26 cellular contexts compared by ENCODE assay signal in genomic region chr6:162294030-162294429, GRCh38.
"Had no signal": no experiment of that assay in that cellular context is flagged by ENCODE, and none has a peak within 500 bp of the region (broad histone marks: within the 10 kb centered on the region; RNA-seq: fewer than 3 reads in every experiment).

No MANE protein-coding gene starts in this region.

- H3K4me3 ChIP-seq: ascending aorta, breast epithelium, cardiac muscle cell, coronary artery, dorsolateral prefrontal cortex had no signal

- DNase-seq: activated CD4-positive, alpha-beta memory T cell treated with anti-CD3 and anti-CD28 coated beads for 36 hours; activated CD4-positive, alpha-beta T cell treated with anti-CD3 and anti-CD28 coated beads for 36 hours; activated CD4-positive, alpha-beta T cell treated with anti-CD3 and anti-CD28 coated beads, Interleukin-2, amount 10 ng/mL, durations not matched to agents 24 days and 14 days; activated CD4-positive, CD25-positive, alpha-beta regulatory T cell; activated CD4-positive, CD25-positive, alpha-beta regulatory T cell treated with anti-CD3 and anti-CD28 coated beads, Interleukin-2, amount 50 U/mL, for 72 hours; activated CD8-positive, alpha-beta memory T cell treated with anti-CD3 and anti-CD28 coated beads, Interleukin-2, amount 50 U/mL, for 48 hours; activated gamma-delta T cell; activated naive CD4-positive, alpha-beta T cell; activated naive CD4-positive, alpha-beta T cell treated with anti-CD3 and anti-CD28 coated beads, Interleukin-2, amount 10 ng/mL, durations not matched to agents 7 days and 5 days; activated naive CD8-positive, alpha-beta T cell treated with anti-CD3 and anti-CD28 coated beads, Interleukin-2, amount 10 ng/mL, durations not matched to agents 7 days and 5 days; activated T-cell treated with anti-CD3 and anti-CD28 coated beads for 4 hours; activated T-cell treated with anti-CD3 and anti-CD28 coated beads, Interleukin-2, amount 50 U/mL, for 24 hours; activated T-cell treated with anti-CD3 and anti-CD28 coated beads, Interleukin-2, amount 50 U/mL, for 72 hours; dorsolateral prefrontal cortex; effector memory CD4-positive, alpha-beta T cell; endodermal cell; T-helper 2 cell had no signal

- H3K27ac ChIP-seq: ascending aorta, breast epithelium, cardiac muscle cell, coronary artery, dorsolateral prefrontal cortex had no signal

- H3K9me3 Mint-ChIP-seq: activated CD4-positive, alpha-beta memory T cell treated with anti-CD3 and anti-CD28 coated beads for 36 hours; activated naive CD4-positive, alpha-beta T cell treated with anti-CD3 and anti-CD28 coated beads, Interleukin-2, amount 10 ng/mL, durations not matched to agents 7 days and 5 days; activated naive CD4-positive, alpha-beta T cell treated with anti-CD3 and anti-CD28 coated beads, Interleukin-2, amount 50 U/mL, for 72 hours; activated T-cell treated with anti-CD3 and anti-CD28 coated beads, Interleukin-2, amount 50 U/mL, for 24 hours; brain; dendritic cell treated with granulocyte-macrophage colony-stimulating factor and Interleukin-4, amounts not matched to agents 40 ng/mL and 50 ng/mL, for 4 days; endodermal cell had no signal

- H3K36me3 Mint-ChIP-seq: activated CD4-positive, alpha-beta memory T cell treated with anti-CD3 and anti-CD28 coated beads for 36 hours; activated naive CD4-positive, alpha-beta T cell treated with anti-CD3 and anti-CD28 coated beads, Interleukin-2, amount 10 ng/mL, durations not matched to agents 7 days and 5 days; activated naive CD8-positive, alpha-beta T cell treated with anti-CD3 and anti-CD28 coated beads, Interleukin-2, amount 10 ng/mL, durations not matched to agents 7 days and 5 days; brain had no signal

- H3K27me3 Mint-ChIP-seq: activated CD4-positive, alpha-beta memory T cell treated with anti-CD3 and anti-CD28 coated beads for 36 hours; activated CD4-positive, alpha-beta T cell treated with anti-CD3 and anti-CD28 coated beads for 36 hours; activated CD4-positive, alpha-beta T cell treated with anti-CD3 and anti-CD28 coated beads, Interleukin-2, amount 10 ng/mL, durations not matched to agents 24 days and 14 days; activated naive CD4-positive, alpha-beta T cell treated with anti-CD3 and anti-CD28 coated beads, Interleukin-2, amount 10 ng/mL, durations not matched to agents 7 days and 5 days; activated naive CD8-positive, alpha-beta T cell treated with anti-CD3 and anti-CD28 coated beads, Interleukin-2, amount 10 ng/mL, durations not matched to agents 7 days and 5 days; activated T-cell treated with anti-CD3 and anti-CD28 coated beads, Interleukin-2, amount 50 U/mL, for 24 hours; central memory CD8-positive, alpha-beta T cell; dendritic cell treated with granulocyte-macrophage colony-stimulating factor and Interleukin-4, amounts not matched to agents 40 ng/mL and 50 ng/mL, for 4 days had no signal

- H3K27me3 ChIP-seq: ascending aorta, breast epithelium, cardiac muscle cell, dorsolateral prefrontal cortex had no signal

- H3K4me3 Mint-ChIP-seq: activated CD4-positive, alpha-beta memory T cell treated with anti-CD3 and anti-CD28 coated beads for 36 hours; activated CD4-positive, alpha-beta T cell treated with anti-CD3 and anti-CD28 coated beads for 36 hours; activated CD4-positive, alpha-beta T cell treated with anti-CD3 and anti-CD28 coated beads, Interleukin-2, amount 10 ng/mL, durations not matched to agents 24 days and 14 days; activated naive CD4-positive, alpha-beta T cell treated with anti-CD3 and anti-CD28 coated beads, Interleukin-2, amount 10 ng/mL, durations not matched to agents 7 days and 5 days; activated naive CD8-positive, alpha-beta T cell treated with anti-CD3 and anti-CD28 coated beads, Interleukin-2, amount 10 ng/mL, durations not matched to agents 7 days and 5 days; activated T-cell treated with anti-CD3 and anti-CD28 coated beads, Interleukin-2, amount 50 U/mL, for 24 hours; activated T-cell treated with anti-CD3 and anti-CD28 coated beads, Interleukin-2, amount 50 U/mL, for 72 hours; brain; central memory CD8-positive, alpha-beta T cell; dendritic cell treated with granulocyte-macrophage colony-stimulating factor and Interleukin-4, amounts not matched to agents 40 ng/mL and 50 ng/mL, for 4 days; endodermal cell had no signal

- H3K36me3 ChIP-seq: ascending aorta, breast epithelium, cardiac muscle cell had no signal

- H3K4me1 Mint-ChIP-seq: activated CD4-positive, alpha-beta T cell treated with anti-CD3 and anti-CD28 coated beads for 36 hours; activated CD4-positive, alpha-beta T cell treated with anti-CD3 and anti-CD28 coated beads, Interleukin-2, amount 10 ng/mL, durations not matched to agents 24 days and 14 days; activated naive CD4-positive, alpha-beta T cell treated with anti-CD3 and anti-CD28 coated beads, Interleukin-2, amount 10 ng/mL, durations not matched to agents 7 days and 5 days; activated naive CD8-positive, alpha-beta T cell treated with anti-CD3 and anti-CD28 coated beads, Interleukin-2, amount 10 ng/mL, durations not matched to agents 7 days and 5 days; central memory CD8-positive, alpha-beta T cell had no signal

- H3K27ac Mint-ChIP-seq: activated CD4-positive, alpha-beta memory T cell treated with anti-CD3 and anti-CD28 coated beads for 36 hours; activated CD4-positive, alpha-beta T cell treated with anti-CD3 and anti-CD28 coated beads for 36 hours; activated CD4-positive, alpha-beta T cell treated with anti-CD3 and anti-CD28 coated beads, Interleukin-2, amount 10 ng/mL, durations not matched to agents 24 days and 14 days; activated naive CD4-positive, alpha-beta T cell treated with anti-CD3 and anti-CD28 coated beads, Interleukin-2, amount 10 ng/mL, durations not matched to agents 7 days and 5 days; activated naive CD4-positive, alpha-beta T cell treated with anti-CD3 and anti-CD28 coated beads, Interleukin-2, amount 50 U/mL, for 72 hours; activated naive CD8-positive, alpha-beta T cell treated with anti-CD3 and anti-CD28 coated beads, Interleukin-2, amount 10 ng/mL, durations not matched to agents 7 days and 5 days; activated T-cell treated with anti-CD3 and anti-CD28 coated beads, Interleukin-2, amount 50 U/mL, for 24 hours; activated T-cell treated with anti-CD3 and anti-CD28 coated beads, Interleukin-2, amount 50 U/mL, for 72 hours; dendritic cell treated with granulocyte-macrophage colony-stimulating factor and Interleukin-4, amounts not matched to agents 40 ng/mL and 50 ng/mL, for 4 days; endodermal cell had no signal

- H3K4me1 ChIP-seq: ascending aorta, breast epithelium had no signal

- H3K9me3 ChIP-seq: ascending aorta, breast epithelium had no signal

- ATAC-seq: activated CD4-positive, alpha-beta T cell treated with anti-CD3 and anti-CD28 coated beads for 36 hours; activated naive CD4-positive, alpha-beta T cell treated with anti-CD3 and anti-CD28 coated beads, Interleukin-2, amount 50 U/mL, for 72 hours; activated T-cell treated with anti-CD3 and anti-CD28 coated beads, Interleukin-2, amount 50 U/mL, for 72 hours; esophagus mucosa had no signal
